In the genomic region with DNA sequence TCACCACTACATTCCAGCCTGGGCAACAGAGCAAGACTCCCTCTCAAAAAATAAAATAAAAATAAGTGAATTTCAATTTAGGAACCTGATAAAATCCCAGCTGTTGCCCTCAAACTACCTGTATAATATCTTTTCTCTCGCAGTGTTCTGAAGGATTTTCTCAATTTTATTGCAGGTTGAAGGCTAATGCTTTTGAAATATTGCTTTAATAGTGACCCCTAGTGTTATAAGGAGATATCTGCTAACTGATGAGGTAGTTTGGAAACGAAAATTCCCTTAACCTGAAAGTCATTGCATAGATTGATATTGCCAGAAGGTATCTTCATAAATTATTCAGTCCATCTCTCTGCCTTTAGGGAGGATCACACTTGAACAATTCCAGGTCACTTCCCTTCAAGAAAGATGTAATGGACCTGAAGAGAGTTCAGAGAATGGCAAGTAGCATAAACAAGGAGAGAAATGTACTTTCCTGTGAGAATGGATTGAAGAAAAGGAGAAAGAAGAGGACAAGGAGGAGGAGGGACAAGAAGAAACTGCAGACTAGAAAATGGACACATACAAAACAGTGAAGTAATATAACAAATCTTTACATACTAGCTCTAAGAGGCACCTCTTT, we compare ENCODE assay signal across 1 cellular context.
TF ChIP-seq lines count a peak whose summit lies in the region.

No MANE protein-coding gene starts in this region.

TF ChIP-seq in endothelial cell of umbilical vein, 7 proteins besides CTCF, POLR2A, EP300 and RAD21 (continued from another document):
- TF ChIP-seq EZH2 (IDR thresholded peaks at IDR 0.05; ENCODE audit: borderline replicate concordance, low read depth, low read length, severe bottlenecking) (no peak), FOS (IDR thresholded peaks at IDR 0.05; ENCODE audit: borderline replicate concordance, insufficient read depth, low read length) (no peak), GATA2 (IDR thresholded peaks at IDR 0.05; ENCODE audit: insufficient read depth, insufficient read length, low read depth, low read length) (no peak)
- TF ChIP-seq, protein P1, sequence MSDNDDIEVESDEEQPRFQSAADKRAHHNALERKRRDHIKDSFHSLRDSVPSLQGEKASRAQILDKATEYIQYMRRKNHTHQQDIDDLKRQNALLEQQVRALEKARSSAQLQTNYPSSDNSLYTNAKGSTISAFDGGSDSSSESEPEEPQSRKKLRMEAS (IDR thresholded peaks at IDR 0.05; ENCODE audit: insufficient read depth, insufficient read length): no peak
